In genomic region chr2:88691339-88692183, GRCh38 we compare ENCODE assay signal across 8 cellular contexts. TPM values are rescaled to one million over a fixed set of nuclear protein-coding genes. Genes with fewer than 3 reads are reported as not detected.
DNase-seq lines count a peak whose midpoint lies in the region; FAIRE-seq and TF ChIP-seq lines count a peak whose summit lies in the region.

Gene RPIA, plus strand, starts transcription at chr2:88691673. Its CDS starts 26 bp downstream, at chr2:88691699.

- H3K4me3 ChIP-seq in GM06990 (replicated peaks; ENCODE audit: low read depth, low read length) = peak within 1 kb of the TSS; percentile 90
- peak within 1 kb of the TSS; percentile 77 for H3K4me3 ChIP-seq in HFF-Myc (replicated peaks; ENCODE audit: low read depth, low read length)
- H3K4me3 ChIP-seq in neutrophil (ENCODE audit: low read depth in 1 of 2, low read length in 1 of 2) = peak within 1 kb of the TSS; percentile 81 to 87

- H3K27ac ChIP-seq in neutrophil = peak within 1 kb of the TSS; percentile 78
- peak within 1 kb of the TSS; percentile 76 for H3K27ac ChIP-seq in substantia nigra (ENCODE audit: low read depth, low read length, poor library complexity, severe bottlenecking)

- TF ChIP-seq CTCF in GM06990 (IDR thresholded peaks at IDR 0.05; ENCODE audit: insufficient read depth, low read length, poor library complexity, severe bottlenecking) (peak; percentile 63), HFF-Myc (IDR thresholded peaks at IDR 0.05; ENCODE audit: low read depth, low read length, missing control alignments) (peak; percentile 61), neutrophil (IDR thresholded peaks at IDR 0.05) (peak; percentile 93)

- H3K4me1 ChIP-seq in neutrophil (ENCODE audit: control insufficient read depth in 1 of 2, insufficient read depth in 1 of 2, low read depth in 1 of 2, low read length in 1 of 2) = peaks cover 56 to 57% of the 10 kb centered on the region in 2 experiments

- in situ Hi-C loops in SK-MEL-5 (cut with HindIII; ENCODE audit: low pct_unique_long_range_greater_than_20kb, low sequenced_read_pairs) = no loop called here

- H3K36me3 ChIP-seq in GM06990 (ENCODE audit: control insufficient read depth, insufficient read depth, low read length) (no peaks in the 10 kb centered on the region), neutrophil (no peaks in the 10 kb centered on the region)

- H3K27me3 ChIP-seq in GM06990 (replicated peaks; ENCODE audit: control insufficient read depth, insufficient read depth, low read length) (no peaks in the 10 kb centered on the region), neutrophil (no peaks in the 10 kb centered on the region)

- no peaks in the 10 kb centered on the region for H3K9me3 ChIP-seq in neutrophil

- FAIRE-seq in frontal cortex (lab: Jason Lieb, UNC) = no peak

- peak; percentile 98 for DNase-seq in GM06990 (ENCODE audit: extremely low read depth, insufficient read length)
- DNase-seq in HFF-Myc (ENCODE audit: extremely low read depth, low read depth) = peak; percentile 98
- peak; percentile 99 for DNase-seq in MV-4-11 (lab: John Stamatoyannopoulos, UW)
- peak; percentile 99 for DNase-seq in SK-MEL-5 (ENCODE audit: low read depth, low spot score)
- peak; percentile 99 for DNase-seq in activated naive CD4-positive, alpha-beta T cell treated with Interleukin-2 at 50 U/mL for 16 hours
- DNase-seq in frontal cortex (ENCODE audit: low spot score in 2 of 2) = peak; percentile 96 to 97
- peak; percentile 82 to 99 (median 98) for DNase-seq in substantia nigra (lab: John Stamatoyannopoulos, UW)

RNA-seq across cellular contexts. Expression of gene RPIA, which starts in this region (rescaled TPM):
- total RNA-seq in SK-MEL-5 (2014; rRNA removed; shearing (Covaris generic)) = 13.3 and 17.4 TPM in 2 replicates
- polyA plus RNA-seq in SK-MEL-5 (2015; cell fraction: cytosol; rRNA removed) = 26.7 and 28.9 TPM in 2 replicates
- 11.0 and 11.7 TPM in 2 replicates for polyA plus RNA-seq in SK-MEL-5 (2015; cell fraction: nucleus; rRNA removed)
- 10.2 TPM for total RNA-seq in frontal cortex

Comparison
In these comparisons a context has a peak if more than half of its experiments do, and no peak if none do; other contexts are left out.
1. Peak in every context shown above with its lines: DNase-seq, H3K4me3 ChIP-seq and H3K27ac ChIP-seq.